1 cellular context compared by ENCODE assay signal in genomic region chr1:160096491-160097116, GRCh38.
TF ChIP-seq lines count a peak whose summit lies in the region.

No MANE protein-coding gene starts in this region.

TF ChIP-seq in HepG2, 621 proteins besides CTCF, POLR2A, EP300 and RAD21:
- TF ChIP-seq ZNF18 (CRISPR knock-in tag; IDR thresholded peaks at IDR 0.05; ENCODE audit: insufficient replicate concordance) (no peak), SOX6 (IDR thresholded peaks at IDR 0.05) (no peak), SOX6 (CRISPR knock-in tag; IDR thresholded peaks at IDR 0.05) (no peak), PRPF4 (IDR thresholded peaks at IDR 0.05; ENCODE audit: low read depth, low read length, poor library complexity, severe bottlenecking) (no peak), FLYWCH1 (CRISPR knock-in tag; IDR thresholded peaks at IDR 0.05) (no peak), ELF4 (CRISPR knock-in tag; IDR thresholded peaks at IDR 0.05; ENCODE audit: borderline replicate concordance) (no peak), ZNF20 (CRISPR knock-in tag; IDR thresholded peaks at IDR 0.05) (no peak), ZNF576 (CRISPR knock-in tag; IDR thresholded peaks at IDR 0.05) (no peak), NFATC3 (CRISPR knock-in tag; IDR thresholded peaks at IDR 0.05) (no peak), BHLHE40 (IDR thresholded peaks at IDR 0.05; ENCODE audit: low read length) (no peak), ZSCAN22 (CRISPR knock-in tag; IDR thresholded peaks at IDR 0.05) (no peak), ZNF232 (CRISPR knock-in tag; IDR thresholded peaks at IDR 0.05; ENCODE audit: borderline replicate concordance) (no peak), ZNF709 (CRISPR knock-in tag; IDR thresholded peaks at IDR 0.05) (no peak), SALL1 (CRISPR knock-in tag; IDR thresholded peaks at IDR 0.05) (no peak), SSRP1 (CRISPR knock-in tag; IDR thresholded peaks at IDR 0.05) (no peak), RERE (CRISPR knock-in tag; IDR thresholded peaks at IDR 0.05; ENCODE audit: low read depth) (no peak), CENPBD1 (CRISPR knock-in tag; IDR thresholded peaks at IDR 0.05; ENCODE audit: borderline replicate concordance, low read depth) (no peak)
